ENCODE assay signal across 8 cellular contexts in the genomic region with DNA sequence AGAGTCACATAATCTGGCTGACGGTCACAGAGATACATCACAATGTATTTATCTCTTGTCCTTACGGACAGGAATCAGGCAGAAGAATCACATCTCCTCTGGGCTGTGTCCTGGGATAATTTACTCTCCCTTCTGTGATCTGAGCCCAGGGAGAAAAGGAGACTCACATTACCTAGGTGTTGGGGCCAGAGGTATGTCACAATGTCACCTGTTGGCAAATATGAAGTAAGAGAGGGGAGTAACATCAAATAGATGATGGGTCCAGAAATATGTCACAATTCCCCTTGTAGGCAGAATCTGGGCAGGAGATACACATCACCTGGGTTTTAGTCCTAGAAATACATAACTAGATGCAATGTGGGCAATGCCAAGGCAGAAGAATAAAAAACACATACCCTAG.
"Had no signal": no experiment of that assay in that cellular context is flagged by ENCODE, and none has a peak within 500 bp of the region (broad histone marks: within the 10 kb centered on the region; RNA-seq: fewer than 3 reads in every experiment).

No MANE protein-coding gene starts in this region.

- ATAC-seq: GM23338, HCT116 had no signal

- DNase-seq: GM23248, GOT3, H7, H9, HCEC 1CT, HFFc6 had no signal
